17 cellular contexts compared by ENCODE assay signal in the genomic region with DNA sequence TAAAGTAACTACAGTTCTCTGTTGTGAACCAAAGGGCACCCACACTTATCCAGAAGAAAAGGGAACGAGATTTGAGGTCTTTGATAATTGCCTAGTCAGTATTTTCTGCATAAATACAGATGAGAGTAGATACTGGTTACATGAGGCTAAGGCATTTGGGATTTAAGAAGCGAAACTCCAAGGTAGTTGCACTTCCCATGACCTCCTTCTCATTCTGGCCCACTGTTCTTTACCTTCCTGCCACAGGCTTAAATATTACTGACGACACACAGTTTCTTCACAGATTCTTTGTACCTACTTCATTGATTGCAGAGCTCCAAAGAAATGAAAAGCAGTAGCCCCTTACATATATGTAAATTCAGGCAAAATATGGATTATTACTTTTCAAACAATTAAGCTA.
DNase-seq lines count a peak whose midpoint lies in the region; FAIRE-seq and TF ChIP-seq lines count a peak whose summit lies in the region.
"Had no signal": no experiment of that assay in that cellular context is flagged by ENCODE, and none has a peak within 500 bp of the region (broad histone marks: within the 10 kb centered on the region; RNA-seq: fewer than 3 reads in every experiment).

No MANE protein-coding gene starts in this region.

- no peak for FAIRE-seq in urothelium cell line (lab: Jason Lieb, UNC)
- FAIRE-seq: GM12892 had no signal

- H3K27ac Mint-ChIP-seq in mesothelial cell of epicardium (peak overlapping the region; percentile 14), progenitor cell of endocrine pancreas (no peak overlapping the region)
- H3K27ac Mint-ChIP-seq: CD4-positive, alpha-beta memory T cell had no signal

- no peaks in the 10 kb centered on the region for H3K9me3 ChIP-seq in MM.1S (replicated peaks; ENCODE audit: insufficient read depth, low read length)

- TF ChIP-seq CTCF in MM.1S (IDR thresholded peaks at IDR 0.05; ENCODE audit: low read length) (no peak), mesothelial cell of epicardium (IDR thresholded peaks at IDR 0.05; ENCODE audit: unreplicated experiment) (no peak), GM10248 (IDR thresholded peaks at IDR 0.05; ENCODE audit: control extremely low read depth, extremely low read depth, low read depth, missing control alignments) (no peak), progenitor cell of endocrine pancreas (IDR thresholded peaks at IDR 0.05; ENCODE audit: unreplicated experiment) (no peak)

- H3K27me3 ChIP-seq in MM.1S (replicated peaks; ENCODE audit: insufficient read depth, low read length): no peaks in the 10 kb centered on the region

- H3K27ac ChIP-seq in MM.1S (ENCODE audit: low read length): no peak overlapping the region

- POLR2A ChIA-PET in GM10248 (lab: Yijun Ruan, JAX): no interaction called here

- H3K4me3 Mint-ChIP-seq in mesothelial cell of epicardium (no peak overlapping the region), progenitor cell of endocrine pancreas (ENCODE audit: low read depth) (no peak overlapping the region)
- H3K4me3 Mint-ChIP-seq: CD4-positive, alpha-beta memory T cell had no signal

- H3K27me3 Mint-ChIP-seq in mesothelial cell of epicardium (ENCODE audit: low read depth): no peaks in the 10 kb centered on the region
- no peaks in the 10 kb centered on the region for H3K27me3 Mint-ChIP-seq in progenitor cell of endocrine pancreas
- H3K27me3 Mint-ChIP-seq: CD4-positive, alpha-beta memory T cell had no signal

- no peaks in the 10 kb centered on the region for H4K20me1 ChIP-seq in MM.1S (ENCODE audit: insufficient read depth, low read length)

- H3K36me3 Mint-ChIP-seq in mesothelial cell of epicardium (no peaks in the 10 kb centered on the region), progenitor cell of endocrine pancreas (ENCODE audit: insufficient read depth) (no peaks in the 10 kb centered on the region)
- H3K36me3 Mint-ChIP-seq: CD4-positive, alpha-beta memory T cell had no signal

- H3K4me2 ChIP-seq in MM.1S (ENCODE audit: low read depth, low read length): no peak overlapping the region

- H3K9ac ChIP-seq in MM.1S (ENCODE audit: low read length): no peak overlapping the region

- H3K79me2 ChIP-seq in MM.1S (ENCODE audit: low read length): no peaks in the 10 kb centered on the region

- 0 out of 2 replicates have a peak, but pooled peaks cover 6% of the 10 kb centered on the region for H3K4me1 ChIP-seq in MM.1S (ENCODE audit: low read length)

- H3K9me2 ChIP-seq in MM.1S (replicated peaks; ENCODE audit: insufficient read depth, low read length): no peaks in the 10 kb centered on the region

- DNase-seq in MM.1S (peak; percentile 44), RPMI8226 (peak; percentile 50), mesothelial cell of epicardium (ENCODE audit: low spot score in 2 of 2, unreplicated experiment in 2 of 2) (no peak), GM10248 (ENCODE audit: extremely low spot score) (no peak), progenitor cell of endocrine pancreas (ENCODE audit: low spot score, unreplicated experiment) (no peak), urothelium cell line (ENCODE audit: low spot score) (no peak)
- DNase-seq: C1 segment of cervical spinal cord; Calu3; CD4-positive, alpha-beta memory T cell; COR-L47; DMS53; DMS79 treated with DMSO at 0.1 percent for 48 hours; GF-D8; GOT3; H7; HCEC 1CT had no signal

- no peaks in the 10 kb centered on the region for H3F3A ChIP-seq in MM.1S (ENCODE audit: insufficient read depth, low read length)

- CTCF ChIA-PET in GM10248 (lab: Yijun Ruan, JAX): no interaction called here

- H3K4me3 ChIP-seq in MM.1S (ENCODE audit: low read length): no peak overlapping the region

- H3K9me3 Mint-ChIP-seq in mesothelial cell of epicardium (no peaks in the 10 kb centered on the region), progenitor cell of endocrine pancreas (ENCODE audit: low read depth) (no peaks in the 10 kb centered on the region)

- H3K36me3 ChIP-seq in MM.1S (replicated peaks; ENCODE audit: insufficient read depth, low read length): no peaks in the 10 kb centered on the region

- peaks cover 8% of the 10 kb centered on the region for H3K4me1 Mint-ChIP-seq in mesothelial cell of epicardium
- H3K4me1 Mint-ChIP-seq in progenitor cell of endocrine pancreas (ENCODE audit: low read depth): no peaks in the 10 kb centered on the region
- H3K4me1 Mint-ChIP-seq: CD4-positive, alpha-beta memory T cell had no signal

- no peak overlapping the region for H2AFZ ChIP-seq in MM.1S (ENCODE audit: low read length)

Comparison
In these comparisons a context has a peak if more than half of its experiments do, and no peak if none do; other contexts are left out.
1. DNase-seq: peak in MM.1S (single experiment) and RPMI8226 (single experiment); none in mesothelial cell of epicardium (0 of 2), GM10248 (single experiment), progenitor cell of endocrine pancreas (single experiment) and urothelium cell line (single experiment).